Comparison of ENCODE assay signal across 1 cellular context in genomic region chr20:3777726-3778629, GRCh38.
A peak's percentile ranks its signal among the peaks of the same experiment; 100 is the strongest.
TF ChIP-seq lines count a peak whose summit lies in the region.

No MANE protein-coding gene starts in this region.

TF ChIP-seq in Ishikawa, 13 proteins besides CTCF, POLR2A, EP300 and RAD21 (continued from another document):
- TF ChIP-seq MAX (IDR thresholded peaks at IDR 0.05) (peak; percentile 58), USF1 (IDR thresholded peaks at IDR 0.05) (no peak), CREB1 (IDR thresholded peaks at IDR 0.05; ENCODE audit: low read depth) (no peak), ZBTB7A (IDR thresholded peaks at IDR 0.05; ENCODE audit: low read depth) (no peak; the same call in 1 of the 2 replicates), FOXM1 (IDR thresholded peaks at IDR 0.05; ENCODE audit: borderline replicate concordance, low read depth) (no peak), EGR1 (IDR thresholded peaks at IDR 0.05) (peak; percentile 84), TAF1 (IDR thresholded peaks at IDR 0.05; ENCODE audit: low read depth) (no peak; the same call in 1 of the 2 replicates)
TF ChIP-seq in Ishikawa: peak in this region for 2.
